19 cellular contexts compared by ENCODE assay signal in the genomic region with DNA sequence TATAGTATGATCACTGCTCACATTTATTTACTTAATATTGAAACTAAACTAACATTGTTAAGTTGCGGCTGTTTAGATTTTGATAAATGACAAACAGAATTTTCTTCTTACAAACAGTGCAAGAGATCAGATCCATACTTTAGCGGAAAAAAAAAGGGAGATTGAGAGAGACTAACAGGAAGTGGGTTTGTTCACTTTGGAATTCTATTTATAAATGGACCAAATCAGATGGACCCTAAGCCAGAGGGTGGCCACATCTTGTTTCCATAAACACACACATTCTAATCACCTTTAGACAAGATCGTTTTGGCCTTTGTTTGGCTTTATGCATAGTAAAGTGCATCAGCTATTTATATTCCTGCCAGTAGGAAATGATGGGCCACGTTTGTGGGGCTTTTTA.
"Had no signal": no experiment of that assay in that cellular context is flagged by ENCODE, and none has a peak within 500 bp of the region (broad histone marks: within the 10 kb centered on the region; RNA-seq: fewer than 3 reads in every experiment).

No MANE protein-coding gene starts in this region.

- H3K27ac ChIP-seq: cardiac muscle cell, colonic mucosa, esophagus squamous epithelium, gastrocnemius medialis, heart right ventricle, tibial nerve, vagina had no signal

- H3K27me3 ChIP-seq: cardiac muscle cell, colonic mucosa, esophagus squamous epithelium, gastrocnemius medialis, heart right ventricle, tibial nerve, vagina had no signal

- ATAC-seq: activated naive CD8-positive, alpha-beta T cell treated with anti-CD3 and anti-CD28 coated beads, Interleukin-2, amount 50 U/mL, for 24 hours; gastrocnemius medialis; heart right ventricle; naive thymus-derived CD4-positive, alpha-beta T cell had no signal

- H3K4me1 ChIP-seq: colonic mucosa, gastrocnemius medialis had no signal

- DNase-seq: activated CD4-positive, CD25-positive, alpha-beta regulatory T cell treated with anti-CD3 and anti-CD28 coated beads, Interleukin-2, amount 50 U/mL, for 72 hours; activated naive CD4-positive, alpha-beta T cell; activated naive CD8-positive, alpha-beta T cell treated with anti-CD3 and anti-CD28 coated beads, Interleukin-2, amount 50 U/mL, for 24 hours; activated T-cell treated with anti-CD3 and anti-CD28 coated beads for 4 hours; colonic mucosa; esophagus squamous epithelium; gastrocnemius medialis; heart right ventricle; islet precursor cell; naive thymus-derived CD4-positive, alpha-beta T cell; posterior cingulate gyrus; stimulated activated CD4-positive, alpha-beta T cell treated with anti-CD3 and anti-CD28 coated beads, Interleukin-4, amount 100 ng/mL, for 4 hours; stimulated activated CD8-positive, alpha-beta memory T cell treated with anti-CD3 and anti-CD28 coated beads, Interleukin-4, amount 100 ng/mL, for 48 hours; stimulated activated naive CD4-positive, alpha-beta T cell treated with Interleukin-2 at 50 U/mL for 16 hours; substantia nigra; T-helper 9 cell had no signal

- H3K4me3 ChIP-seq: cardiac muscle cell, colonic mucosa, esophagus squamous epithelium, gastrocnemius medialis, heart right ventricle, tibial nerve, vagina had no signal
